In the genomic region with DNA sequence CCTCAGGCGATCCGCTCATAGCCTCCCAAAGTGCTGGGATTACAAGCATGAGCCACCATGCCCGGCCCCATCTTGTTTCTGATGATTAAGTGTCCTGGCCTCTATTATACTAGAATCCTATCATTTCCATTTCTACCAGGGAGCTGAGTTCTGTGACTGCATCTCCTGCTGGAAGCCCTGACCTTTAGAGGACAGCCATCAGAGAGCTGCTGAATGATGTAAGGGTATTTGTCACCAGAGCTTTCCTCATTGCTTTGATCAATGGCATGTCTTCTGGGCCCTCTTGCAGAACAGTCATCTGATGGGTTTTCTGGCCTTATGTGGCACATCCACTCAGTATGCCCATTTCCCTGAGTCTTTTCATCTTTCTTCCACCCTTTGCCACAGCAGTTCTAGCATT, we compare ENCODE assay signal across 14 cellular contexts.
"Had no signal": no experiment of that assay in that cellular context is flagged by ENCODE, and none has a peak within 500 bp of the region (broad histone marks: within the 10 kb centered on the region; RNA-seq: fewer than 3 reads in every experiment).

No MANE protein-coding gene starts in this region.

- H3K36me3 Mint-ChIP-seq: natural killer cell had no signal

- H3K9me3 Mint-ChIP-seq: effector memory CD8-positive, alpha-beta T cell; natural killer cell had no signal

- H3K4me3 Mint-ChIP-seq: effector memory CD8-positive, alpha-beta T cell; mesothelial cell of epicardium; natural killer cell; neural crest cell had no signal

- H3K27me3 Mint-ChIP-seq: effector memory CD8-positive, alpha-beta T cell had no signal

- H3K4me1 Mint-ChIP-seq: mesothelial cell of epicardium had no signal

- H3K27ac Mint-ChIP-seq: effector memory CD8-positive, alpha-beta T cell; mesothelial cell of epicardium; natural killer cell had no signal

- FAIRE-seq: urothelium cell line had no signal

- DNase-seq: effector memory CD8-positive, alpha-beta T cell; esophagus squamous epithelium; foreskin keratinocyte; natural killer cell; ovary; sigmoid colon; stimulated activated CD4-positive, alpha-beta T cell treated with anti-CD3 and anti-CD28 coated beads, Interleukin-2, amount 100 ng/mL, for 24 hours; stimulated activated naive CD4-positive, alpha-beta T cell; stomach; substantia nigra; transverse colon had no signal
